1 cellular context compared by ENCODE assay signal in the genomic region with DNA sequence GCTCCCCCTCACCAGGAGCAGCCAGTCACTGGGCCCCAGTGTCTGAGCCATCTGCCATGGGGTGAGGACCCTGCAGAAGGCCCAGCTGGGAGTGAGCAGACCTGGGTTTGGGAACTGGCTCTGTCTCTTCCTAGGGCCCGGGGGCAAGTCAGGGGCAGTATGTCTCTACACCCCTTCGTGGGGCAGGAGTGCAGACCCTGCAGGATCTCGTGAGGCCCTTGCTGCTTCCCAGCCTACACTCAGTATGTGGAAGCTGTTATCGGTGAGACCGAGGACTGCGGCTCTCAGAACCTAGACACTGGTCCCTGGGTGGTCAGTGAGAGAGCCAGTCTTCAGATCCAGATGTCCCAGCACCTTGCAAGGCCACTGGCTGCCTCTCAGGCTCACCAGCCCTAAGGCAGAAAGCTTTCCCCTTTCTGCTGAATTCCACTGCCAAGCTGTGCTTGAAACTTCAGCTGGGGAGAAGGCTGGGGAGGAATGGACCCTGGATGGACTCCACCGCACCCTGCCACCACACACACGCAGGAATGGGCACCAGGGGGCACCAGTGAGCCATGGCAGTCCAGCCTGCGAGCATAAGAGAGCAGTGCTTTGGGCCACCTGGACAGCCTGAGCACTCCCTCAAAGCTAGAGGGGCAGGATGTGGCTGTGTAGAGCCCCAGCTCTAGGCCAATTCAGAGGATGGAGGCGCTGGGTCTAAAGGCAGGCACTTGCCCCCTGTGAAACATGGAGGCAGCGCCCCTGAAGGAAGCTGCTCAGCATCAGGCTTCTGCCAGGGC.
A peak's percentile ranks its signal among the peaks of the same experiment; 100 is the strongest.
TF ChIP-seq lines count a peak whose summit lies in the region.

No MANE protein-coding gene starts in this region.

TF ChIP-seq in HepG2, 621 proteins besides CTCF, POLR2A, EP300 and RAD21 (continued from another document and continues in another):
- TF ChIP-seq ARID4A (CRISPR knock-in tag; IDR thresholded peaks at IDR 0.05; ENCODE audit: borderline replicate concordance): peak; percentile 37; the same call in 1 of the 2 replicates
- TF ChIP-seq HNF1B (CRISPR knock-in tag; IDR thresholded peaks at IDR 0.05): peak; percentile 76
- peak; percentile 64 for TF ChIP-seq UBTF (CRISPR knock-in tag; IDR thresholded peaks at IDR 0.05)
- TF ChIP-seq KAT7 (CRISPR knock-in tag; IDR thresholded peaks at IDR 0.05; ENCODE audit: borderline replicate concordance): 0 out of 2 replicates have a peak, but pooled peaks have one; percentile 52
- peak; percentile 61; the same call in 1 of the 2 replicates for TF ChIP-seq RXRA (CRISPR knock-in tag; IDR thresholded peaks at IDR 0.05)
- peak; percentile 42; the same call in 1 of the 2 replicates for TF ChIP-seq SOX5 (CRISPR knock-in tag; IDR thresholded peaks at IDR 0.05; ENCODE audit: borderline replicate concordance)
- 0 out of 2 replicates have a peak, but pooled peaks have one; percentile 47 for TF ChIP-seq ZBTB33 (CRISPR knock-in tag; IDR thresholded peaks at IDR 0.05)
- no peak for TF ChIP-seq ZNF256 (CRISPR knock-in tag; conservative IDR thresholded peaks at IDR 0.05)
- TF ChIP-seq ZNF768 (CRISPR knock-in tag; IDR thresholded peaks at IDR 0.05): peak; percentile 49; the same call in 1 of the 2 replicates
- peak; percentile 36; the same call in 1 of the 2 replicates for TF ChIP-seq ZFX (CRISPR knock-in tag; IDR thresholded peaks at IDR 0.05; ENCODE audit: low read depth)
- TF ChIP-seq SAP130 (CRISPR knock-in tag; IDR thresholded peaks at IDR 0.05; ENCODE audit: low read depth): peak; percentile 44; the same call in 1 of the 2 replicates
- TF ChIP-seq, protein P1, sequence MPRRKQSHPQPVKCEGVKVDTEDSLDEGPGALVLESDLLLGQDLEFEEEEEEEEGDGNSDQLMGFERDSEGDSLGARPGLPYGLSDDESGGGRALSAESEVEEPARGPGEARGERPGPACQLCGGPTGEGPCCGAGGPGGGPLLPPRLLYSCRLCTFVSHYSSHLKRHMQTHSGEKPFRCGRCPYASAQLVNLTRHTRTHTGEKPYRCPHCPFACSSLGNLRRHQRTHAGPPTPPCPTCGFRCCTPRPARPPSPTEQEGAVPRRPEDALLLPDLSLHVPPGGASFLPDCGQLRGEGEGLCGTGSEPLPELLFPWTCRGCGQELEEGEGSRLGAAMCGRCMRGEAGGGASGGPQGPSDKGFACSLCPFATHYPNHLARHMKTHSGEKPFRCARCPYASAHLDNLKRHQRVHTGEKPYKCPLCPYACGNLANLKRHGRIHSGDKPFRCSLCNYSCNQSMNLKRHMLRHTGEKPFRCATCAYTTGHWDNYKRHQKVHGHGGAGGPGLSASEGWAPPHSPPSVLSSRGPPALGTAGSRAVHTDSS (CRISPR knock-in tag; conservative IDR thresholded peaks at IDR 0.05): 0 out of 2 replicates have a peak, but pooled peaks have one; percentile 75
- TF ChIP-seq SALL2 (CRISPR knock-in tag; IDR thresholded peaks at IDR 0.05): 0 out of 2 replicates have a peak, but pooled peaks have one; percentile 70
- peak; percentile 62; the same call in 1 of the 2 replicates for TF ChIP-seq ZNF607 (CRISPR knock-in tag; IDR thresholded peaks at IDR 0.05; ENCODE audit: borderline replicate concordance)
- no peak for TF ChIP-seq MEIS2 (CRISPR knock-in tag; IDR thresholded peaks at IDR 0.05)
- TF ChIP-seq ZNF317 (CRISPR knock-in tag; IDR thresholded peaks at IDR 0.05): peak; percentile 75; the same call in 1 of the 2 replicates
- TF ChIP-seq ATM (IDR thresholded peaks at IDR 0.05; ENCODE audit: borderline replicate concordance): no peak
- no peak for TF ChIP-seq HINFP (CRISPR knock-in tag; IDR thresholded peaks at IDR 0.05; ENCODE audit: low read depth)
- TF ChIP-seq, protein P2, sequence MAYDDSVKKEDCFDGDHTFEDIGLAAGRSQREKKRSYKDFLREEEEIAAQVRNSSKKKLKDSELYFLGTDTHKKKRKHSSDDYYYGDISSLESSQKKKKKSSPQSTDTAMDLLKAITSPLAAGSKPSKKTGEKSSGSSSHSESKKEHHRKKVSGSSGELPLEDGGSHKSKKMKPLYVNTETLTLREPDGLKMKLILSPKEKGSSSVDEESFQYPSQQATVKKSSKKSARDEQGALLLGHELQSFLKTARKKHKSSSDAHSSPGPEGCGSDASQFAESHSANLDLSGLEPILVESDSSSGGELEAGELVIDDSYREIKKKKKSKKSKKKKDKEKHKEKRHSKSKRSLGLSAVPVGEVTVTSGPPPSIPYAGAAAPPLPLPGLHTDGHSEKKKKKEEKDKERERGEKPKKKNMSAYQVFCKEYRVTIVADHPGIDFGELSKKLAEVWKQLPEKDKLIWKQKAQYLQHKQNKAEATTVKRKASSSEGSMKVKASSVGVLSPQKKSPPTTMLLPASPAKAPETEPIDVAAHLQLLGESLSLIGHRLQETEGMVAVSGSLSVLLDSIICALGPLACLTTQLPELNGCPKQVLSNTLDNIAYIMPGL (CRISPR knock-in tag; IDR thresholded peaks at IDR 0.05; ENCODE audit: borderline replicate concordance in 1 of 2, low read depth in 1 of 2): peak; percentile 66 to 78; a peak in 2 of 4 replicates
- peak; percentile 77; the same call in 1 of the 2 replicates for TF ChIP-seq REPIN1 (CRISPR knock-in tag; IDR thresholded peaks at IDR 0.05; ENCODE audit: borderline replicate concordance, low read depth)
- 0 out of 2 replicates have a peak, but pooled peaks have one; percentile 59 for TF ChIP-seq ZBTB4 (CRISPR knock-in tag; IDR thresholded peaks at IDR 0.05; ENCODE audit: borderline replicate concordance)
- TF ChIP-seq ZKSCAN8 (CRISPR knock-in tag; IDR thresholded peaks at IDR 0.05; ENCODE audit: borderline replicate concordance): peak; percentile 65; the same call in 1 of the 2 replicates
- no peak for TF ChIP-seq ZNF326 (CRISPR knock-in tag; IDR thresholded peaks at IDR 0.05; ENCODE audit: borderline replicate concordance)
- TF ChIP-seq, protein P3, sequence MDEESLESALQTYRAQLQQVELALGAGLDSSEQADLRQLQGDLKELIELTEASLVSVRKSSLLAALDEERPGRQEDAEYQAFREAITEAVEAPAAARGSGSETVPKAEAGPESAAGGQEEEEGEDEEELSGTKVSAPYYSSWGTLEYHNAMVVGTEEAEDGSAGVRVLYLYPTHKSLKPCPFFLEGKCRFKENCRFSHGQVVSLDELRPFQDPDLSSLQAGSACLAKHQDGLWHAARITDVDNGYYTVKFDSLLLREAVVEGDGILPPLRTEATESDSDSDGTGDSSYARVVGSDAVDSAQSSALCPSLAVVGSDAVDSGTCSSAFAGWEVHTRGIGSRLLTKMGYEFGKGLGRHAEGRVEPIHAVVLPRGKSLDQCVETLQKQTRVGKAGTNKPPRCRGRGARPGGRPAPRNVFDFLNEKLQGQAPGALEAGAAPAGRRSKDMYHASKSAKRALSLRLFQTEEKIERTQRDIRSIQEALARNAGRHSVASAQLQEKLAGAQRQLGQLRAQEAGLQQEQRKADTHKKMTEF (CRISPR knock-in tag; IDR thresholded peaks at IDR 0.05): peak; percentile 51; the same call in 1 of the 2 replicates
- TF ChIP-seq PITX1 (CRISPR knock-in tag; IDR thresholded peaks at IDR 0.05): peak; percentile 67; the same call in 1 of the 2 replicates
- 0 out of 2 replicates have a peak, but pooled peaks have one; percentile 28 for TF ChIP-seq HDAC2 (CRISPR knock-in tag; IDR thresholded peaks at IDR 0.05)
